Comparison of ENCODE assay signal across 9 cellular contexts in the genomic region with DNA sequence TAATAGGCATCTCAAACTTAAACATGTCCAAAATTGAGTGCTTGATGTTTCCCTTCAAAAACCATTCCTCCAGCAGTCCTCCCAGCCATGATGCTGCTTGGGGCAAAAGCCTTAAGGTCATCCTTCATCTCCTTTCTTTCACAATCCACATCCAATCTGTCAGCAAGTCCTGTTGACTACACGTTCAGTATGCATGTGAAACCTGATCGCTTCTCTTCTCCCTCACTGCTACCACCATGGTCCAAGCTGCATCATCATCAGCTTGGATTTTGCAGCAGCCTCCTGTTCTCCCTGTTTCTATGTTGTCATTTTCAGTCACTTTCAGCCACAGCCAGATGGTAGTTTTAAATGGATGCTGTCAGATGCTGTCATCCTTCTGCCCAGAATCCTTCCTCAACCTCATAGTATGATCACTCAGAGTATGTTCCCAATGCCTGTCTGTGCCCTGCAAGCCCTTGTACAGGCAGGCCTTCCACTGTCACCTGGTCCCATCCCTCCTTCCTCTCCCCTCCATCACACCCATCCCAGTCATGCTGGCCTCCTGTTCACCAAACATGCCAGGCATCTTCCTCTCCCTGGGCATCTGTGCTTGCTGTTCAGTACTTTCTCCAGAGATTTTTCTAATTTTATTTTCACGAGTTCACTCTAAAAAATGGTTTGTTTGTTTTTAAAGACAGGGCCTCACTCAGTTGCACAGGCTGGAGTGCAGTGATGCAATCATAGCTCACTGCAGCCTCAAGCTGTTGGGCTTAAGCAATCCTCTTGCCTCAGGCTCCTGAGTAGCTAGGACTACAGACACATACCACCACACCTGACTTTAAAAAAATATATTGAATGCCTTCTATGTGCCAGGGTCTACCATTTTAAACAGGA.
A peak's percentile ranks its signal among the peaks of the same experiment; 100 is the strongest.
DNase-seq lines count a peak whose midpoint lies in the region; ATAC-seq and TF ChIP-seq lines count a peak whose summit lies in the region.
"Had no signal": no experiment of that assay in that cellular context is flagged by ENCODE, and none has a peak within 500 bp of the region (broad histone marks: within the 10 kb centered on the region; RNA-seq: fewer than 3 reads in every experiment).

No MANE protein-coding gene starts in this region.

- H3K4ac ChIP-seq in trophoblast cell (ENCODE audit: low read depth, low read length) = no peak overlapping the region

- no peak for TF ChIP-seq CTCF in dorsolateral prefrontal cortex (IDR thresholded peaks at IDR 0.05 in 54 of 56, conservative IDR thresholded peaks at IDR 0.05 in 2 of 56; ENCODE audit: low read depth in 1 of 56, partially characterized antibody in 56 of 56)

- H3K18ac ChIP-seq in trophoblast cell (ENCODE audit: low read length) = no peak overlapping the region

- H3K4me2 ChIP-seq in trophoblast cell (ENCODE audit: low read length) = no peak overlapping the region

- H2BK120ac ChIP-seq in trophoblast cell (ENCODE audit: insufficient read depth, low read length, poor library complexity) = no peak overlapping the region

- H2AFZ ChIP-seq in trophoblast cell (ENCODE audit: insufficient read depth, low read length, poor library complexity) = no peak overlapping the region

- H3K79me2 ChIP-seq in trophoblast cell (ENCODE audit: control insufficient read depth, insufficient read depth, low read length, poor library complexity) = no peaks in the 10 kb centered on the region

- H3K27ac ChIP-seq in dorsolateral prefrontal cortex = peak overlapping the region in 40 of 59 donors; percentile 1 to 80 (median 51)
- peak overlapping the region; percentile 55 for H3K27ac ChIP-seq in trophoblast cell (ENCODE audit: low read depth, low read length)
- H3K27ac ChIP-seq: body of pancreas had no signal

- no peak overlapping the region for H3K4me3 ChIP-seq in dorsolateral prefrontal cortex
- no peak overlapping the region for H3K4me3 ChIP-seq in trophoblast cell (ENCODE audit: low read depth, low read length)
- H3K4me3 ChIP-seq: body of pancreas had no signal

- no peak overlapping the region for H4K12ac ChIP-seq in trophoblast cell (ENCODE audit: low read depth, low read length)

- H3K23ac ChIP-seq in trophoblast cell (ENCODE audit: low read length) = no peak overlapping the region

- peak; percentile 14 for DNase-seq in GM03348 (ENCODE audit: low spot score)
- peak; percentile 73 for DNase-seq in NCI-H2107 treated with DMSO at 0.1 percent for 48 hours (lab: John Stamatoyannopoulos, UW; ENCODE audit: unreplicated experiment)
- DNase-seq in dorsolateral prefrontal cortex = peak in 2 of 10 donors; percentile 4 to 19
- DNase-seq in trophoblast cell = peak; percentile 89 to 97
- DNase-seq: activated CD8-positive, alpha-beta memory T cell treated with anti-CD3 and anti-CD28 coated beads for 24 hours had no signal

- no peaks in the 10 kb centered on the region for H3K27me3 ChIP-seq in dorsolateral prefrontal cortex
- H3K27me3 ChIP-seq in trophoblast cell (ENCODE audit: insufficient read depth, low read length) = no peaks in the 10 kb centered on the region
- H3K27me3 ChIP-seq: body of pancreas had no signal

- no peak overlapping the region for H2BK12ac ChIP-seq in trophoblast cell (ENCODE audit: low read length)

- H3K9me3 ChIP-seq in trophoblast cell (ENCODE audit: insufficient read depth, low read depth, low read length) = no peaks in the 10 kb centered on the region
- H3K9me3 ChIP-seq: body of pancreas had no signal

- H3K14ac ChIP-seq in trophoblast cell (ENCODE audit: low read length) = no peak overlapping the region

- intact Hi-C loops in dorsolateral prefrontal cortex (cut with DNase I) = no loop called here

- ATAC-seq in GM18858 (IDR thresholded peaks at IDR 0.05; ENCODE audit: unreplicated experiment) (no peak), HG02884 (IDR thresholded peaks at IDR 0.05; ENCODE audit: unreplicated experiment) (no peak), HG02870 (IDR thresholded peaks at IDR 0.05; ENCODE audit: unreplicated experiment) (no peak)
- ATAC-seq: body of pancreas had no signal

- no peak overlapping the region for H2AK5ac ChIP-seq in trophoblast cell (ENCODE audit: low read length)

- H4K91ac ChIP-seq in trophoblast cell (ENCODE audit: low read depth, low read length) = no peak overlapping the region

- H3K36me3 ChIP-seq in trophoblast cell (ENCODE audit: control insufficient read depth in 1 of 2, insufficient read depth in 2 of 2, low read length in 2 of 2) = no peaks in the 10 kb centered on the region

- peaks cover 3 to 5% of the 10 kb centered on the region in 2 experiments for H3K4me1 ChIP-seq in trophoblast cell (ENCODE audit: control insufficient read depth in 1 of 2, insufficient read depth in 2 of 2, low read length in 2 of 2)

- no peak overlapping the region for H2BK5ac ChIP-seq in trophoblast cell (ENCODE audit: low read depth, low read length, poor library complexity)

- H3K9ac ChIP-seq in trophoblast cell (ENCODE audit: low read length) = no peak overlapping the region

- no peaks in the 10 kb centered on the region for H3K79me1 ChIP-seq in trophoblast cell (ENCODE audit: low read length)

- H4K8ac ChIP-seq in trophoblast cell (ENCODE audit: low read depth, low read length) = peak overlapping the region; percentile 14

- WGBS in trophoblast cell (ENCODE audit: extremely low coverage, insufficient coverage, insufficient read length) = no CpG with 5 or more reads among the region's 3 CpGs
